In the genomic region with DNA sequence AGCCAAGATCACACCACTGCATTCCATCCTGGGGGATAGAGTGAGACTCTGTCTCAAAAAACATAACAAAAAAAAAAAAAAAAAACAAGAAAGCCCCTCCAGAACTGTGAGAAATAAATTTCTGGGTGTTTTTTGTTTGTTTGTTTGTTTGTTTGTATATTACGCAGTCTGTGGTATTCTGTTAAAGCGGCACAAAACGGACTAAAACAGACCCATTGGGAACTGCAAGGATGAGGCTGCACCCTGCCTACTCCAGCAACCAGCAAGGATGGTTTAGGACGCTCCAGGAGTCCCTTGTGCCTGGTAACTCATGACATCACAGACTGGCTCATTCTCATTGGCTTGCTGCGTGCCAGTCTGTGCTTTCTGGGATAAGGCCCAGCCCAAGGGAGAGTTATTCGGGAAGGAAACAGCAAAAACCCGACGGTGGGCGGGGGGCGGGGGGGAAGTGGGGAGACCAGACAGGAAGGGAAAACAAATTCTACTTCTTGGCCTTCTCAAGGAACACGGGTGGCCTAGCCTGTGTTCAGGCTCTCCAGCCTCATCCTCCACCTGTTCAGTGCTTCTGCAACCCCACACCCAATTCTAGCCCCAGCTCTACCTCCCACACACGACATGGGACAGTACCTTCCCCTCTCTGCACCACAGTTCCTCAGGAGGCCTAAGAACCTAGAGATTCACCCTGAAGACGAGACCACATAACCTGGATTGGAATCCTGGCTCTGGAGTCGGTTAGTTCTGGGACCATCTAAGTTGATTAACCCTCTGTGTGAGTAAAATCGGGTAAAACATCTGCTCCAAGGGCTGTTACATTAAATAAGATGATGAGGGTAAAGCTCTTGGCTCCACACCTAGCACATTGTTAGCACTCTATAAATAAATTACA, we compare ENCODE assay signal across 8 cellular contexts. TPM values are rescaled to one million over a fixed set of nuclear protein-coding genes. Genes with fewer than 3 reads are reported as not detected.
DNase-seq lines count a peak whose midpoint lies in the region; ATAC-seq and TF ChIP-seq lines count a peak whose summit lies in the region.

No MANE protein-coding gene starts in this region.

- ATAC-seq in GM21786 (IDR thresholded peaks at IDR 0.05; ENCODE audit: unreplicated experiment) (peak; percentile 34), omental fat pad (ENCODE audit: low FRiP score) (peak; percentile 84)

- WGBS in adipose tissue, 3 donors, result 8 to 18% (median 8%) methylated on average over 15 of the region's 15 CpGs

- H3K4me3 ChIP-seq in cardiac muscle cell, result no peak overlapping the region

- H3K36me3 ChIP-seq in cardiac muscle cell, result no peaks in the 10 kb centered on the region

- H3K9me3 ChIP-seq in cardiac muscle cell (ENCODE audit: low read depth), result no peaks in the 10 kb centered on the region

- DNase-seq in ELF-1 (ENCODE audit: low read depth, low spot score), result peak; percentile 86
- DNase-seq in LoVo (ENCODE audit: low spot score), result peak; percentile 78
- peak; percentile 60 for DNase-seq in RPMI8226
- DNase-seq in cardiac muscle cell (ENCODE audit: low read depth in 1 of 2, low spot score in 1 of 2), result peak; percentile 89 to 92
- peak; percentile 69 for DNase-seq in omental fat pad (ENCODE audit: low spot score)
- no peak for DNase-seq in activated CD4-positive, CD25-positive, alpha-beta regulatory T cell treated with anti-CD3 and anti-CD28 coated beads, Interleukin-2, amount 50 U/mL, for 72 hours

- no peaks in the 10 kb centered on the region for H3K27me3 ChIP-seq in cardiac muscle cell

- TF ChIP-seq CTCF in cardiac muscle cell (IDR thresholded peaks at IDR 0.05; ENCODE audit: low read depth, low read length) (no peak), omental fat pad (IDR thresholded peaks at IDR 0.05) (no peak)

- H3K27ac ChIP-seq in adipose tissue (ENCODE audit: low read depth, low read length) (peak overlapping the region; percentile 49), cardiac muscle cell (no peak overlapping the region)

- H3K4me1 ChIP-seq in cardiac muscle cell (ENCODE audit: low read depth), result peaks cover 12% of the 10 kb centered on the region

RNA-seq across cellular contexts. Expression of a gene that starts 2.8 kb away (rescaled TPM):
- polyA plus RNA-seq in adipose tissue (100 to 1,000 TPM; 118 to 518 (median 210) TPM), cardiac muscle cell (16.3 and 23.7 TPM in 2 replicates)
- total RNA-seq in cardiac muscle cell (11.7 and 12.6 TPM in 2 replicates), omental fat pad (100 to 1,000 TPM; 188 to 705 (median 639) TPM)

RNA-seq across cellular contexts. Expression of a gene that starts 39.7 kb away (rescaled TPM):
- polyA plus RNA-seq in adipose tissue (1,000 to 10,000 TPM; 3,447 to 4,480 (median 4,248) TPM), cardiac muscle cell (1,307 and 1,584 TPM in 2 replicates)
- total RNA-seq in cardiac muscle cell (2,228 and 2,781 TPM in 2 replicates), omental fat pad (1,000 to 10,000 TPM; 2,241 to 3,327 (median 3,027) TPM)

RNA-seq across cellular contexts. Expression of a gene that starts 52.4 kb away (rescaled TPM):
- polyA plus RNA-seq in adipose tissue (10 to 100 TPM in 2 of 3 donors, 1 to 10 TPM in 1; 8.9 to 14.2 (median 13.6) TPM), cardiac muscle cell (31.4 and 37.7 TPM in 2 replicates)
- total RNA-seq in cardiac muscle cell (29.5 and 46.0 TPM in 2 replicates), omental fat pad (10 to 100 TPM; 17.5 to 36.5 (median 20.3) TPM)

Comparison
In these comparisons a context has a peak if more than half of its experiments do, and no peak if none do; other contexts are left out.
1. RNA of a gene that starts 2.8 kb away (total RNA-seq): 188 to 705 TPM in omental fat pad; 11.7 to 12.6 TPM in cardiac muscle cell; every median in the first group is over 10 times any median in the second.